In genomic region chr9:27835746-27836145, GRCh38 we compare ENCODE assay signal across 23 cellular contexts.
DNase-seq lines count a peak whose midpoint lies in the region; ATAC-seq, FAIRE-seq and TF ChIP-seq lines count a peak whose summit lies in the region.
"Had no signal": no experiment of that assay in that cellular context is flagged by ENCODE, and none has a peak within 500 bp of the region (broad histone marks: within the 10 kb centered on the region; RNA-seq: fewer than 3 reads in every experiment).

No MANE protein-coding gene starts in this region.

- H3K4ac ChIP-seq in trophoblast cell (ENCODE audit: low read depth, low read length) = no peak overlapping the region

- no peak overlapping the region for H3K14ac ChIP-seq in trophoblast cell (ENCODE audit: low read length)

- TF ChIP-seq RAD21 in SK-N-SH (IDR thresholded peaks at IDR 0.05; ENCODE audit: low read length) (no peak), HepG2 (CRISPR knock-in tag; IDR thresholded peaks at IDR 0.05) (no peak)

- in situ Hi-C loops in HepG2 (cut with HindIII; ENCODE audit: extremely low pct_ligation_motif_present, low pct_unique_long_range_greater_than_20kb) = no loop called here

- no peaks in the 10 kb centered on the region for H3K9me2 ChIP-seq in SK-N-SH

- H3K9me3 ChIP-seq in SK-N-SH (no peaks in the 10 kb centered on the region), HepG2 (ENCODE audit: low read length) (no peaks in the 10 kb centered on the region), trophoblast cell (ENCODE audit: insufficient read depth, low read depth, low read length) (no peaks in the 10 kb centered on the region)
- H3K9me3 ChIP-seq: A549, BLaER1 had no signal

- peaks cover 6% of the 10 kb centered on the region for H3K4me1 Mint-ChIP-seq in nephron
- H3K4me1 Mint-ChIP-seq: CD14-positive monocyte; CD4-positive, alpha-beta memory T cell; IgD-negative memory B cell had no signal

- H3K79me2 ChIP-seq in SK-N-SH (ENCODE audit: insufficient read depth) (no peaks in the 10 kb centered on the region), HepG2 (ENCODE audit: insufficient read depth, low read length) (no peaks in the 10 kb centered on the region), trophoblast cell (ENCODE audit: control insufficient read depth, insufficient read depth, low read length, poor library complexity) (no peaks in the 10 kb centered on the region)

- WGBS in SK-N-SH (ENCODE audit: low lambda C conversion rate) = 90% methylated on average over 6 of the region's 6 CpGs
- WGBS in HepG2 (ENCODE audit: low lambda C conversion rate) = 38% methylated on average over 5 of the region's 6 CpGs
- WGBS in trophoblast cell (ENCODE audit: extremely low coverage, insufficient coverage, insufficient read length) = no CpG with 5 or more reads among the region's 6 CpGs

- POLR2A ChIA-PET in SK-N-SH (lab: Yijun Ruan, JAX) (no interaction called here), HepG2 (lab: Yijun Ruan, JAX) (no interaction called here)

- peaks cover 0 to 28% of the 10 kb centered on the region in 2 experiments; a peak in 2 of 4 replicates for H3K4me1 ChIP-seq in SK-N-SH (ENCODE audit: control insufficient read depth in 1 of 2, insufficient read depth in 2 of 2, low read depth in 1 of 2, low read length in 1 of 2)
- H3K4me1 ChIP-seq in HepG2 (ENCODE audit: insufficient read depth, low read length) = no peaks in the 10 kb centered on the region
- H3K4me1 ChIP-seq in trophoblast cell (ENCODE audit: control insufficient read depth in 1 of 2, insufficient read depth in 2 of 2, low read length in 2 of 2) = no peaks in the 10 kb centered on the region
- H3K4me1 ChIP-seq: A549, BLaER1 had no signal

- H2BK120ac ChIP-seq in trophoblast cell (ENCODE audit: insufficient read depth, low read length, poor library complexity) = no peak overlapping the region

- H2BK5ac ChIP-seq in trophoblast cell (ENCODE audit: low read depth, low read length, poor library complexity) = no peak overlapping the region

- TF ChIP-seq EP300 in SK-N-SH (IDR thresholded peaks at IDR 0.05; ENCODE audit: borderline replicate concordance in 1 of 2, low read depth in 1 of 2, low read length in 1 of 2) (no peak), HepG2 (IDR thresholded peaks at IDR 0.05; ENCODE audit: low read depth in 2 of 2, low read length in 2 of 2) (no peak), HepG2 (CRISPR knock-in tag; IDR thresholded peaks at IDR 0.05; ENCODE audit: borderline replicate concordance) (no peak)

- no peak overlapping the region for H2AFZ ChIP-seq in SK-N-SH (ENCODE audit: low read depth)
- H2AFZ ChIP-seq in HepG2 (ENCODE audit: low read length) = no peak overlapping the region
- no peak overlapping the region for H2AFZ ChIP-seq in trophoblast cell (ENCODE audit: insufficient read depth, low read length, poor library complexity)
- H2AFZ ChIP-seq: GM23248 had no signal

- intact Hi-C loops in HepG2 (cut with micrococcal nuclease; ENCODE audit: unreplicated experiment) = no loop called here

- H3K27ac ChIP-seq in SK-N-SH (ENCODE audit: low read depth in 2 of 2, low read length in 1 of 2) (peak overlapping the region; percentile 35 to 96; a peak in 3 of 4 replicates), HepG2 (ENCODE audit: extremely low read length, insufficient read depth, low read length) (no peak overlapping the region), trophoblast cell (ENCODE audit: low read depth, low read length) (no peak overlapping the region)
- H3K27ac ChIP-seq: 22Rv1, A549, BLaER1, GM23248 had no signal

- no peaks in the 10 kb centered on the region for H3K27me3 Mint-ChIP-seq in nephron (ENCODE audit: low read depth)

- TF ChIP-seq POLR2A in HepG2 (IDR thresholded peaks at IDR 0.05; ENCODE audit: insufficient read depth in 1 of 2, low read depth in 2 of 2, low read length in 2 of 2) = no peak

- H3K23ac ChIP-seq in trophoblast cell (ENCODE audit: low read length) = no peak overlapping the region

- H3K4me2 ChIP-seq in SK-N-SH (no peak overlapping the region), HepG2 (ENCODE audit: low read depth, low read length) (no peak overlapping the region), trophoblast cell (ENCODE audit: low read length) (no peak overlapping the region)
- H3K4me2 ChIP-seq: A549, BLaER1 had no signal

- H2AK5ac ChIP-seq in trophoblast cell (ENCODE audit: low read length) = no peak overlapping the region

- H3K79me1 ChIP-seq in trophoblast cell (ENCODE audit: low read length) = no peaks in the 10 kb centered on the region

- no peak for FAIRE-seq in HepG2 (lab: Jason Lieb, UNC)
- FAIRE-seq: A549, GM12878, GM19239, H54, HTR-8/SVneo had no signal

- H3K36me3 ChIP-seq in SK-N-SH (replicated peaks in 1 of 2; ENCODE audit: control insufficient read depth in 1 of 2, insufficient read depth in 2 of 2, low read length in 1 of 2) = no peaks in the 10 kb centered on the region
- no peaks in the 10 kb centered on the region for H3K36me3 ChIP-seq in HepG2 (replicated peaks in 1 of 2; ENCODE audit: control insufficient read depth in 1 of 2, insufficient read depth in 2 of 2, low read length in 2 of 2)
- H3K36me3 ChIP-seq in trophoblast cell (ENCODE audit: control insufficient read depth in 1 of 2, insufficient read depth in 2 of 2, low read length in 2 of 2) = no peaks in the 10 kb centered on the region
- H3K36me3 ChIP-seq: BLaER1 had no signal

- H3K4me3 ChIP-seq in SK-N-SH (ENCODE audit: low read depth in 2 of 2, low read length in 1 of 2) = no peak overlapping the region
- no peak overlapping the region for H3K4me3 ChIP-seq in HepG2 (replicated peaks in 1 of 3; ENCODE audit: insufficient read depth in 1 of 3, low read depth in 2 of 3, low read length in 3 of 3)
- no peak overlapping the region for H3K4me3 ChIP-seq in trophoblast cell (ENCODE audit: low read depth, low read length)
- H3K4me3 ChIP-seq: A549, BLaER1, GM12878, GM23248 had no signal

- H2BK12ac ChIP-seq in trophoblast cell (ENCODE audit: low read length) = no peak overlapping the region

- no peak overlapping the region for H4K91ac ChIP-seq in trophoblast cell (ENCODE audit: low read depth, low read length)

- CTCF ChIA-PET in SK-N-SH (lab: Yijun Ruan, JAX) = interaction anchor here (1.1 to 1.7 kb wide), 2 partner anchors 14 to 109 kb away, joined by 4 to 6 read pairs; no protein-coding TSS in a partner anchor
- CTCF ChIA-PET in HepG2 (lab: Yijun Ruan, JAX; ENCODE audit: low intra/inter-chr PET ratio, low total read pairs) = no interaction called here

- TF ChIP-seq CTCF in SK-N-SH (IDR thresholded peaks at IDR 0.05) (no peak), nephron (IDR thresholded peaks at IDR 0.05; ENCODE audit: unreplicated experiment in 3 of 3) (no peak), HepG2 (CRISPR knock-in tag; IDR thresholded peaks at IDR 0.05) (no peak)

- H3K9ac ChIP-seq in SK-N-SH (no peak overlapping the region), HepG2 (ENCODE audit: insufficient read depth, low read depth, low read length) (no peak overlapping the region), trophoblast cell (ENCODE audit: low read length) (no peak overlapping the region)
- H3K9ac ChIP-seq: BLaER1, GM23248 had no signal

- no peak overlapping the region for H4K8ac ChIP-seq in trophoblast cell (ENCODE audit: low read depth, low read length)

- DNase-seq in SK-N-SH (no peak), NCI-H82 treated with DMSO at 0.1 percent for 48 hours (lab: John Stamatoyannopoulos, UW; ENCODE audit: unreplicated experiment) (peak; percentile 84), HepG2 (ENCODE audit: low spot score) (no peak), trophoblast cell (no peak)
- DNase-seq: CD4-positive, alpha-beta memory T cell; DMS 273 treated with DMSO at 0.1 percent for 48 hours; DMS53; DND-41; EL; GM23248; HCEC 1CT had no signal

- H3K27me3 ChIP-seq in SK-N-SH (ENCODE audit: insufficient read depth) = no peaks in the 10 kb centered on the region
- no peaks in the 10 kb centered on the region for H3K27me3 ChIP-seq in HepG2 (ENCODE audit: control insufficient read depth in 1 of 2, insufficient read depth in 2 of 2, low read length in 2 of 2)
- H3K27me3 ChIP-seq in trophoblast cell (ENCODE audit: insufficient read depth, low read length) = no peaks in the 10 kb centered on the region
- H3K27me3 ChIP-seq: BLaER1 had no signal

- BruUV-seq in HepG2 (replicated peaks; lab: Mats Ljungman, UMichigan) = no TSS peak

- no peak overlapping the region for H3K4me3 Mint-ChIP-seq in nephron
- H3K4me3 Mint-ChIP-seq: CD14-positive monocyte; CD4-positive, alpha-beta memory T cell; IgD-negative memory B cell had no signal

- no peak for ATAC-seq in SK-N-SH treated with all-trans-retinoic acid at 6 μM for 48 hours
- no peak for ATAC-seq in HepG2
- no peak for ATAC-seq in HG02623 (IDR thresholded peaks at IDR 0.05; ENCODE audit: unreplicated experiment)
- ATAC-seq: A549, GM12878 had no signal

- H4K12ac ChIP-seq in trophoblast cell (ENCODE audit: low read depth, low read length) = no peak overlapping the region

- H4K20me1 ChIP-seq in SK-N-SH (ENCODE audit: insufficient read depth) (no peaks in the 10 kb centered on the region), HepG2 (ENCODE audit: insufficient read depth, low read length) (no peaks in the 10 kb centered on the region)
- H4K20me1 ChIP-seq: BLaER1 had no signal

- no peak overlapping the region for H3K18ac ChIP-seq in trophoblast cell (ENCODE audit: low read length)

- no peaks in the 10 kb centered on the region for H3K36me3 Mint-ChIP-seq in nephron (ENCODE audit: low read depth)
- H3K36me3 Mint-ChIP-seq: CD14-positive monocyte; CD4-positive, alpha-beta memory T cell; IgD-negative memory B cell had no signal

- peaks cover 5% of the 10 kb centered on the region for H3K9me3 Mint-ChIP-seq in nephron

- H3K27ac Mint-ChIP-seq in nephron = peak overlapping the region in 2 of 3 experiments; percentile 5 to 64
- H3K27ac Mint-ChIP-seq: CD14-positive monocyte, IgD-negative memory B cell had no signal

- H3F3A ChIP-seq in SK-N-SH (replicated peaks; ENCODE audit: insufficient read depth) = no peaks in the 10 kb centered on the region

TF ChIP-seq in SK-N-SH treated with all-trans-retinoic acid at 6 μM for 48 hours, 23 proteins besides CTCF, POLR2A, EP300 and RAD21 (continues in another document):
- TF ChIP-seq ZNF8 (CRISPR knock-in tag; IDR thresholded peaks at IDR 0.05) (no peak), RARB (CRISPR knock-in tag; IDR thresholded peaks at IDR 0.05) (no peak), ZNF565 (CRISPR knock-in tag; conservative IDR thresholded peaks at IDR 0.05; ENCODE audit: low read depth) (no peak)

TF ChIP-seq in HepG2, 621 proteins besides CTCF, POLR2A, EP300 and RAD21 (continues in another document):
- TF ChIP-seq ZMYM3 (CRISPR knock-in tag; IDR thresholded peaks at IDR 0.05) (no peak), EED (CRISPR knock-in tag; IDR thresholded peaks at IDR 0.05) (no peak)
- TF ChIP-seq, protein P1, sequence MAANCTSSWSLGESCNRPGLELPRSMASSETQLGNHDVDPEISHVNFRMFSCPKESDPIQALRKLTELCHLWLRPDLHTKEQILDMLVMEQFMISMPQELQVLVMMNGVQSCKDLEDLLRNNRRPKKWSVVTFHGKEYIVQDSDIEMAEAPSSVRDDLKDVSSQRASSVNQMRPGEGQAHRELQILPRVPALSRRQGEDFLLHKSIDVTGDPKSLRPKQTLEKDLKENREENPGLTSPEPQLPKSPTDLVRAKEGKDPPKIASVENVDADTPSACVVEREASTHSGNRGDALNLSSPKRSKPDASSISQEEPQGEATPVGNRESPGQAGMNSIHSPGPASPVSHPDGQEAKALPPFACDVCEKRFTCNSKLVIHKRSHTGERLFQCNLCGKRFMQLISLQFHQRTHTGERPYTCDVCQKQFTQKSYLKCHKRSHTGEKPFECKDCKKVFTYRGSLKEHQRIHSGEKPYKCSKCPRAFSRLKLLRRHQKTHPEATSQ (CRISPR knock-in tag; IDR thresholded peaks at IDR 0.05; ENCODE audit: borderline replicate concordance) = no peak

Comparison
In these comparisons a context has a peak if more than half of its experiments do, and no peak if none do; other contexts are left out.
1. H3K27ac ChIP-seq: peak in SK-N-SH (2 of 2); none in HepG2 (single experiment) and trophoblast cell (single experiment).